In the genomic region with DNA sequence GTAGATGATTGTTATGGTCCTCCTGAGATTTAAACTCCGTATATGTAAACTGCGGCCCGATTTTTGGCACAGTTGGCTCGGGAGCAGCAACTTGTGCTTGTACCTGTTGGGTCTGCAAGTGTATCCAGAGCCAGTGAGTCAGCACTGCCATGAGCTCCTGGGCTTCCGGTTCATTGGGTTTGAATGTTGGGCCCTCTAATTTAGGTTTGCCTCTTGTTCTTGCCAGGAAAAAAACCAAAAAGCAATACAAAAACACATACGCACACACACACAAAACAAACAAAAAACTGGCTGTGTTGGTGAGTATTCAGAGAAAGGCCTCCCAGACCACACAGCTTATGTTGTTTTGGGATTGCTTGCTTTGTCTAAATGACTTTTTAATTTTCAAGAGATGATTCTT, we compare ENCODE assay signal across 17 cellular contexts. TPM values are rescaled to one million over a fixed set of nuclear protein-coding genes. Genes with fewer than 3 reads are reported as not detected.
A peak's percentile ranks its signal among the peaks of the same experiment; 100 is the strongest.
DNase-seq lines count a peak whose midpoint lies in the region; ATAC-seq and TF ChIP-seq lines count a peak whose summit lies in the region.
"Had no signal": no experiment of that assay in that cellular context is flagged by ENCODE, and none has a peak within 500 bp of the region (broad histone marks: within the 10 kb centered on the region; RNA-seq: fewer than 3 reads in every experiment).

No MANE protein-coding gene starts in this region.

- peaks cover 6% of the 10 kb centered on the region for H3K9me3 Mint-ChIP-seq in natural killer cell treated with Interleukin-12 subunit alpha and Interleukin-12 subunit beta and Interleukin-15 and Interleukin-18, amount 100 ng/mL, for 72 hours
- H3K9me3 Mint-ChIP-seq in natural killer cell, result peaks cover 0 to 4% of the 10 kb centered on the region in 2 donors
- peaks cover 5 to 7% of the 10 kb centered on the region in 2 donors for H3K9me3 Mint-ChIP-seq in effector memory CD8-positive, alpha-beta T cell

- H3K36me3 ChIP-seq in PC-3 (ENCODE audit: low read depth, low read length), result peaks cover 45% of the 10 kb centered on the region
- H3K36me3 ChIP-seq: colonic mucosa had no signal

- peaks cover 14% of the 10 kb centered on the region for H3K36me3 Mint-ChIP-seq in natural killer cell treated with Interleukin-12 subunit alpha and Interleukin-12 subunit beta and Interleukin-15 and Interleukin-18, amount 100 ng/mL, for 72 hours
- peaks cover 24% of the 10 kb centered on the region for H3K36me3 Mint-ChIP-seq in natural killer cell
- peaks cover 19% of the 10 kb centered on the region for H3K36me3 Mint-ChIP-seq in effector memory CD8-positive, alpha-beta T cell (ENCODE audit: insufficient read depth)

- intact Hi-C loops in natural killer cell (cut with micrococcal nuclease) (no loop called here), PC-3 (cut with micrococcal nuclease) (no loop called here)

- CTCF ChIA-PET in PC-3 (lab: Charles Lee), result no interaction called here

- no peak overlapping the region for H3K27ac ChIP-seq in PC-3 (ENCODE audit: low read length)
- H3K27ac ChIP-seq: colonic mucosa, left lung, VCaP had no signal

- H3K4me3 ChIP-seq in PC-3 (ENCODE audit: low read length), result no peak overlapping the region
- H3K4me3 ChIP-seq: colonic mucosa, left lung had no signal

- ATAC-seq in natural killer cell treated with Interleukin-12 subunit alpha and Interleukin-12 subunit beta and Interleukin-15 and Interleukin-18, amount 100 ng/mL, for 72 hours, result no peak
- ATAC-seq in natural killer cell (no peak), PC-3 (no peak), esophagus mucosa (peak; percentile 71)
- no peak for ATAC-seq in effector memory CD8-positive, alpha-beta T cell (replicated peaks)
- ATAC-seq: left lung had no signal

- no peaks in the 10 kb centered on the region for H3F3A ChIP-seq in PC-3 (ENCODE audit: low read length, unreplicated experiment)

- peak overlapping the region in 1 of 2 donors; percentile 72 for H3K27ac Mint-ChIP-seq in natural killer cell treated with Interleukin-12 subunit alpha and Interleukin-12 subunit beta and Interleukin-15 and Interleukin-18, amount 100 ng/mL, for 72 hours
- no peak overlapping the region for H3K27ac Mint-ChIP-seq in natural killer cell
- H3K27ac Mint-ChIP-seq in effector memory CD8-positive, alpha-beta T cell, result no peak overlapping the region

- H4K20me1 ChIP-seq in PC-3 (ENCODE audit: low read length), result 0 out of 2 replicates have a peak, but pooled peaks cover 9% of the 10 kb centered on the region

- no peak for DNase-seq in natural killer cell treated with Interleukin-12 subunit alpha and Interleukin-12 subunit beta and Interleukin-15 and Interleukin-18, amount 100 ng/mL, for 72 hours (ENCODE audit: low spot score)
- no peak for DNase-seq in natural killer cell
- peak; percentile 23 for DNase-seq in PC-3
- DNase-seq in effector memory CD8-positive, alpha-beta T cell, result no peak
- no peak for DNase-seq in DMS153 treated with DMSO at 0.1 percent for 48 hours (lab: John Stamatoyannopoulos, UW; ENCODE audit: unreplicated experiment)
- DNase-seq in NCI-H1436 treated with DMSO at 0.1 percent for 48 hours (lab: John Stamatoyannopoulos, UW), result no peak
- DNase-seq in NCI-H748 treated with DMSO at 0.1 percent for 48 hours (lab: John Stamatoyannopoulos, UW), result no peak
- DNase-seq: AML-193, colonic mucosa, DMS53, hippocampal formation, left lung, NCI-H2227 treated with DMSO at 0.1 percent for 48 hours, OCI-M1, SK-N-SH had no signal

- 0 out of 2 replicates have a peak, but pooled peaks cover 18% of the 10 kb centered on the region for H3K4me1 ChIP-seq in PC-3 (ENCODE audit: insufficient read depth, low read length)
- H3K4me1 ChIP-seq: colonic mucosa had no signal

- no peaks in the 10 kb centered on the region for H3K27me3 Mint-ChIP-seq in natural killer cell treated with Interleukin-12 subunit alpha and Interleukin-12 subunit beta and Interleukin-15 and Interleukin-18, amount 100 ng/mL, for 72 hours
- no peaks in the 10 kb centered on the region for H3K27me3 Mint-ChIP-seq in natural killer cell (ENCODE audit: low read depth in 2 of 2)
- H3K27me3 Mint-ChIP-seq in effector memory CD8-positive, alpha-beta T cell, result no peaks in the 10 kb centered on the region

- peaks cover 6% of the 10 kb centered on the region; the same call in 1 of the 2 replicates for H3K9me3 ChIP-seq in PC-3 (ENCODE audit: low read length)
- H3K9me3 ChIP-seq: colonic mucosa had no signal

- H3K4me2 ChIP-seq in PC-3 (ENCODE audit: low read length), result no peak overlapping the region
- H3K4me2 ChIP-seq: SK-N-SH had no signal

- BruUV-seq in PC-3 (replicated peaks; lab: Mats Ljungman, UMichigan), result no TSS peak

- H2AFZ ChIP-seq in PC-3 (ENCODE audit: low read length), result no peak overlapping the region

- H3K9me2 ChIP-seq in PC-3 (replicated peaks; ENCODE audit: low read length), result no peaks in the 10 kb centered on the region
- H3K9me2 ChIP-seq: SK-N-SH had no signal

- no peaks in the 10 kb centered on the region for H3K27me3 ChIP-seq in PC-3 (ENCODE audit: low read length)
- H3K27me3 ChIP-seq: colonic mucosa, left lung had no signal

- H3K9ac ChIP-seq in PC-3 (ENCODE audit: low read length), result no peak overlapping the region
- H3K9ac ChIP-seq: SK-N-SH had no signal

- H3K4me1 Mint-ChIP-seq in natural killer cell treated with Interleukin-12 subunit alpha and Interleukin-12 subunit beta and Interleukin-15 and Interleukin-18, amount 100 ng/mL, for 72 hours (ENCODE audit: low read depth in 2 of 2), result peaks cover 33 to 54% of the 10 kb centered on the region in 2 donors
- H3K4me1 Mint-ChIP-seq in natural killer cell, result peaks cover 42 to 52% of the 10 kb centered on the region in 2 donors
- peaks cover 27 to 33% of the 10 kb centered on the region in 2 donors for H3K4me1 Mint-ChIP-seq in effector memory CD8-positive, alpha-beta T cell (ENCODE audit: low read depth in 2 of 2)

- TF ChIP-seq CTCF in natural killer cell (IDR thresholded peaks at IDR 0.05) (no peak), PC-3 (conservative IDR thresholded peaks at IDR 0.05; ENCODE audit: low read depth, low read length) (no peak)

- POLR2A ChIA-PET in PC-3 (lab: Charles Lee; ENCODE audit: unreplicated experiment), result no interaction called here

- H3K4me3 Mint-ChIP-seq in natural killer cell treated with Interleukin-12 subunit alpha and Interleukin-12 subunit beta and Interleukin-15 and Interleukin-18, amount 100 ng/mL, for 72 hours, result peak overlapping the region; percentile 42
- H3K4me3 Mint-ChIP-seq in natural killer cell, result no peak overlapping the region
- no peak overlapping the region for H3K4me3 Mint-ChIP-seq in effector memory CD8-positive, alpha-beta T cell

- peaks cover 98% of the 10 kb centered on the region for H3K79me2 ChIP-seq in PC-3 (ENCODE audit: low read length)

RNA-seq across cellular contexts. Expression of a gene that starts 26.3 kb away (rescaled TPM):
- 100 to 1,000 TPM; 311 to 347 TPM for total RNA-seq in natural killer cell treated with Interleukin-12 subunit alpha and Interleukin-12 subunit beta and Interleukin-15 and Interleukin-18, amount 100 ng/mL, for 72 hours
- total RNA-seq in natural killer cell, result 100 to 1,000 TPM; 149 to 188 (median 149) TPM
- 139 and 158 TPM in 2 replicates for total RNA-seq in PC-3 (2014; rRNA removed)
- 115 TPM for total RNA-seq in esophagus mucosa
